ENCODE assay signal across 16 cellular contexts in genomic region chr6:4970739-4971395, GRCh38.
"Had no signal": no experiment of that assay in that cellular context is flagged by ENCODE, and none has a peak within 500 bp of the region (broad histone marks: within the 10 kb centered on the region; RNA-seq: fewer than 3 reads in every experiment).

No MANE protein-coding gene starts in this region.

- H3K27me3 ChIP-seq: pancreas, suprapubic skin had no signal

- H3K36me3 ChIP-seq: left lung, pancreas, suprapubic skin had no signal

- H3K4me3 ChIP-seq: left lung, pancreas, suprapubic skin had no signal

- DNase-seq: activated B cell treated with CpG ODN at 0.5 μM for 24 hours; activated CD4-positive, alpha-beta T cell treated with anti-CD3 and anti-CD28 coated beads, Interleukin-2, amount 10 ng/mL, durations not matched to agents 7 days and 5 days; activated CD8-positive, alpha-beta memory T cell treated with anti-CD3 and anti-CD28 coated beads for 24 hours; activated naive CD4-positive, alpha-beta T cell treated with Interleukin-2 at 50 U/mL for 16 hours; activated T-cell treated with anti-CD3 and anti-CD28 coated beads for 4 hours; aorta; hippocampal formation; left lung; pancreas; retina; small intestine; stimulated activated CD4-positive, alpha-beta T cell treated with anti-CD3 and anti-CD28 coated beads, Interleukin-4, amount 100 ng/mL, for 4 hours; stimulated activated CD8-positive, alpha-beta memory T cell treated with anti-CD3 and anti-CD28 coated beads, Interleukin-4, amount 100 ng/mL, for 48 hours; stimulated activated naive CD4-positive, alpha-beta T cell treated with Interleukin-2 at 50 U/mL for 16 hours; trophoblast cell had no signal

- H3K4me1 ChIP-seq: left lung, pancreas had no signal

- H3K9me3 ChIP-seq: left lung, pancreas, suprapubic skin had no signal

- H3K27ac ChIP-seq: left lung, pancreas, suprapubic skin had no signal

- ATAC-seq: left lung, pancreas had no signal
